1 cellular context compared by ENCODE assay signal in the genomic region with DNA sequence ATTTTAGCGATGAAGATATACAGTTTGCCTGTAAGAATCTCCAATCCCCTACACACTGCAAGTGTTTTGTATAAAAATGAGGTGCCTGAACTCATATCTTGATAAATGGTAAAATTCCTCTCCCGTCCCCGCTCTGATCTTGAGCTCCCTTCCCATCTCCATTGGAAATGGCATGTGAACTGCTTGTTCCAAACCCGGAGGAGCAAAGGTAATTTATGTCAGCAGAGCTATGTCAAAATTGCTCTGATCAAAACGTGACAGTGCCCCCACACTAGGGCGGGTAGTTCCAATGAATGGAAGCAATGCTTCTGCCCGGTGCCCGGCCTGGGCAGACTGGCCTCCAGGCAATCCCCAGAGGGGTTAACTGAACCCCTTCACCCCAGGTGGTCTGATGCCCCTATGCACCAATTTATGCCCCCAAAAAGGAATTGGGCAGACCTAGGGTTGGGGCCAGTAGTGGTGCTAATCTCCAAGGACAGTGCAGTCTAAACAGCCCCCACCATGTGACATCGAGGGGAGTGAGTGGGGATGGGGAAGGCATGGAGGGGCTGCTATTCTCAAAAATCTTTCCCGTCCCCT.
TF ChIP-seq lines count a peak whose summit lies in the region.

No MANE protein-coding gene starts in this region.

TF ChIP-seq in IMR-90, 13 proteins besides CTCF, POLR2A, EP300 and RAD21:
- TF ChIP-seq CHD1 (IDR thresholded peaks at IDR 0.05; ENCODE audit: low read depth, low read length), result no peak
- TF ChIP-seq RCOR1 (IDR thresholded peaks at IDR 0.05; ENCODE audit: insufficient replicate concordance, low read length), result no peak
- TF ChIP-seq SMC3 (IDR thresholded peaks at IDR 0.05; ENCODE audit: low read depth, low read length), result no peak
- no peak for TF ChIP-seq NFE2L2 (IDR thresholded peaks at IDR 0.05; ENCODE audit: low read depth, low read length)
- TF ChIP-seq MXI1 (IDR thresholded peaks at IDR 0.05; ENCODE audit: borderline replicate concordance, low read depth, low read length), result no peak
- TF ChIP-seq CEBPB (IDR thresholded peaks at IDR 0.05; ENCODE audit: low read depth, low read length), result no peak
- no peak for TF ChIP-seq RFX5 (IDR thresholded peaks at IDR 0.05; ENCODE audit: low read depth, low read length)
- TF ChIP-seq, protein P1, sequence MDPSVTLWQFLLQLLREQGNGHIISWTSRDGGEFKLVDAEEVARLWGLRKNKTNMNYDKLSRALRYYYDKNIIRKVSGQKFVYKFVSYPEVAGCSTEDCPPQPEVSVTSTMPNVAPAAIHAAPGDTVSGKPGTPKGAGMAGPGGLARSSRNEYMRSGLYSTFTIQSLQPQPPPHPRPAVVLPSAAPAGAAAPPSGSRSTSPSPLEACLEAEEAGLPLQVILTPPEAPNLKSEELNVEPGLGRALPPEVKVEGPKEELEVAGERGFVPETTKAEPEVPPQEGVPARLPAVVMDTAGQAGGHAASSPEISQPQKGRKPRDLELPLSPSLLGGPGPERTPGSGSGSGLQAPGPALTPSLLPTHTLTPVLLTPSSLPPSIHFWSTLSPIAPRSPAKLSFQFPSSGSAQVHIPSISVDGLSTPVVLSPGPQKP (IDR thresholded peaks at IDR 0.05; ENCODE audit: borderline replicate concordance, low read depth, low read length), result no peak
- TF ChIP-seq MAZ (IDR thresholded peaks at IDR 0.05; ENCODE audit: borderline replicate concordance, low read depth, low read length), result no peak
- no peak for TF ChIP-seq MAFK (IDR thresholded peaks at IDR 0.05; ENCODE audit: low read depth, low read length)
- TF ChIP-seq FOS (IDR thresholded peaks at IDR 0.05; ENCODE audit: low read depth, low read length), result no peak
- no peak for TF ChIP-seq BHLHE40 (IDR thresholded peaks at IDR 0.05; ENCODE audit: low read depth, low read length)
- TF ChIP-seq, protein P2, sequence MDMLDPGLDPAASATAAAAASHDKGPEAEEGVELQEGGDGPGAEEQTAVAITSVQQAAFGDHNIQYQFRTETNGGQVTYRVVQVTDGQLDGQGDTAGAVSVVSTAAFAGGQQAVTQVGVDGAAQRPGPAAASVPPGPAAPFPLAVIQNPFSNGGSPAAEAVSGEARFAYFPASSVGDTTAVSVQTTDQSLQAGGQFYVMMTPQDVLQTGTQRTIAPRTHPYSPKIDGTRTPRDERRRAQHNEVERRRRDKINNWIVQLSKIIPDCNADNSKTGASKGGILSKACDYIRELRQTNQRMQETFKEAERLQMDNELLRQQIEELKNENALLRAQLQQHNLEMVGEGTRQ (IDR thresholded peaks at IDR 0.05; ENCODE audit: low read depth, low read length), result no peak
